1 cellular context compared by ENCODE assay signal in the genomic region with DNA sequence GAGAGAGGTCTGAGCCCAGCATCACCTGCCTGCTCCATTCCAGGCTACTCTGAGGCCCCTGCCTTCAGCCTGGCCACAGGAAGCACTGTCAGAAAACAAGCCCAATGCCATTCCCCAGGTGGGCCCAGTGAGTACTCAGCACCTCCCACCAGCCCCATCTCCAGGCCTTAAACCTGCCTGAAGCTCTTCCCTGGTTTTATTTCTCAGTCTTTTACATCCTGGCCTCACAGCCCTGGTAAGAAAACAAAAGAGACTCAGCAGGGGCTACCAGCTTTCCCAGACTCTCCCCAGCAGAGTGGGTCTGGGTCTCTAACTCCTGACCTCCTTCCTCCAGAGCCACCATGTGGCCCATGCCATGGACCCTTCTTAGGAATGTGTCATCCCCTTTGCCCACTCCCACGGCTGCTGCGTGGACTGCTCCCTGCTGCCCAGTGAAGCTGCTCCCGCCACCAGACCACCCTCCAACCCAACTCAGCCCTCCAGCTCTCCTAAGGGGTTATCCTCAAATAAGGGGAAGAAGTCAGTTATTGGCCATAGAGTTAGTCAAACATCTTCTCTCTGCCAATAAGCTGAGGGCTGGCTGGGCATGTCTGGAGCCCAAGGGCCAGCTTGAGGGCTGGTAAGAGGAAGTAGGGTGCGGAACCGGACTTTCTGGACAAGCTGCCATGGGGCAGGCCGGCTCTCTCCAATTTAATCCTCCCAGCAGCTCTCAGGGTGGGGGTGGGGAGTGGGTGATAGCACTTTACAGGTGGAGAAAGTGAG.
TF ChIP-seq lines count a peak whose summit lies in the region.

No MANE protein-coding gene starts in this region.

TF ChIP-seq in GM23338, 12 proteins besides CTCF, POLR2A, EP300 and RAD21 (continued from another document):
- TF ChIP-seq ZNF462 (CRISPR knock-in tag; IDR thresholded peaks at IDR 0.05): no peak
- no peak for TF ChIP-seq EZH2phosphoT487 (IDR thresholded peaks at IDR 0.05; ENCODE audit: unreplicated experiment)
- TF ChIP-seq STAT1 (IDR thresholded peaks at IDR 0.05; ENCODE audit: unreplicated experiment): no peak
- no peak for TF ChIP-seq POLR2AphosphoS5 (IDR thresholded peaks at IDR 0.05; ENCODE audit: low read depth)
- no peak for TF ChIP-seq CREB1 (CRISPR knock-in tag; IDR thresholded peaks at IDR 0.05; ENCODE audit: low read depth)
- TF ChIP-seq NANOG (IDR thresholded peaks at IDR 0.05; ENCODE audit: borderline replicate concordance): no peak
TF ChIP-seq in GM23338: peak in this region for 0.
